Comparison of ENCODE assay signal across 1 cellular context in genomic region chr1:237241038-237241437, GRCh38.
TF ChIP-seq lines count a peak whose summit lies in the region.

No MANE protein-coding gene starts in this region.

TF ChIP-seq in HepG2, 621 proteins besides CTCF, POLR2A, EP300 and RAD21 (continued from another document):
- TF ChIP-seq HMG20A (CRISPR knock-in tag; IDR thresholded peaks at IDR 0.05; ENCODE audit: borderline replicate concordance) (no peak), CREB1 (IDR thresholded peaks at IDR 0.05) (0 out of 2 replicates have a peak, but pooled peaks have one; percentile 21), CREB1 (CRISPR knock-in tag; IDR thresholded peaks at IDR 0.05) (no peak), ZNF839 (CRISPR knock-in tag; IDR thresholded peaks at IDR 0.05; ENCODE audit: borderline replicate concordance) (no peak), MYNN (CRISPR knock-in tag; IDR thresholded peaks at IDR 0.05; ENCODE audit: low read depth) (no peak)
